10 cellular contexts compared by ENCODE assay signal in genomic region chr5:72517961-72518690, GRCh38. TPM values are rescaled to one million over a fixed set of nuclear protein-coding genes. Genes with fewer than 3 reads are reported as not detected.
A peak's percentile ranks its signal among the peaks of the same experiment; 100 is the strongest.
DNase-seq lines count a peak whose midpoint lies in the region; ATAC-seq and TF ChIP-seq lines count a peak whose summit lies in the region.
"Had no signal": no experiment of that assay in that cellular context is flagged by ENCODE, and none has a peak within 500 bp of the region (broad histone marks: within the 10 kb centered on the region; RNA-seq: fewer than 3 reads in every experiment).

No MANE protein-coding gene starts in this region.

- H3K9me3 ChIP-seq in BLaER1 = peaks cover 26% of the 10 kb centered on the region

- H3K36me3 ChIP-seq in BLaER1 = no peaks in the 10 kb centered on the region

- H3K4me2 ChIP-seq in BLaER1 = peak overlapping the region; percentile 53

- H3K9ac ChIP-seq in BLaER1 = no peak overlapping the region

- H3K27ac ChIP-seq in BLaER1 = peak overlapping the region; percentile 15; the same call in 1 of the 2 replicates

- H4K20me1 ChIP-seq in BLaER1 = no peaks in the 10 kb centered on the region

- DNase-seq in SIG-M5 (lab: John Stamatoyannopoulos, UW) = peak; percentile 55
- DNase-seq in foreskin melanocyte = peak; percentile 95
- DNase-seq in osteocyte (ENCODE audit: extremely low spot score, unreplicated experiment) = no peak
- DNase-seq in NCI-H226 = no peak
- no peak for DNase-seq in occipital lobe (lab: John Stamatoyannopoulos, UW)
- DNase-seq in cerebellar cortex (ENCODE audit: low spot score) = no peak
- DNase-seq: activated CD4-positive, alpha-beta T cell treated with anti-CD3 and anti-CD28 coated beads, Interleukin-2, amount 50 U/mL, for 1 hour; AML-193 had no signal

- peaks cover 8% of the 10 kb centered on the region for H3K9me3 Mint-ChIP-seq in osteocyte (ENCODE audit: unreplicated experiment)

- H3K4me3 Mint-ChIP-seq in osteocyte (ENCODE audit: unreplicated experiment) = no peak overlapping the region

- H3K27me3 Mint-ChIP-seq in osteocyte (ENCODE audit: unreplicated experiment) = no peaks in the 10 kb centered on the region

- peaks cover 12% of the 10 kb centered on the region for H3K36me3 Mint-ChIP-seq in osteocyte (ENCODE audit: unreplicated experiment)

- no peak for TF ChIP-seq CTCF in osteocyte (IDR thresholded peaks at IDR 0.05)

- H3K4me1 Mint-ChIP-seq in osteocyte (ENCODE audit: unreplicated experiment) = peaks cover 29% of the 10 kb centered on the region

- no peaks in the 10 kb centered on the region for H3K27me3 ChIP-seq in BLaER1

- ATAC-seq in HG02798 (IDR thresholded peaks at IDR 0.05; ENCODE audit: poor library complexity, unreplicated experiment) = no peak

- peaks cover 24% of the 10 kb centered on the region for H3K4me1 ChIP-seq in BLaER1

- 0 out of 2 replicates have a peak overlapping the region, but pooled peaks have one; percentile 26 for H3K4me3 ChIP-seq in BLaER1

- H3K27ac Mint-ChIP-seq in osteocyte (ENCODE audit: unreplicated experiment) = peak overlapping the region; percentile 58

RNA-seq across cellular contexts. Expression of gene ZNF366, which starts 10.9 kb away (rescaled TPM):
- total RNA-seq in osteocyte (not detected in 2 replicates), occipital lobe (0.94 TPM)

Comparison
In these comparisons a context has a peak if more than half of its experiments do, and no peak if none do; other contexts are left out.
1. DNase-seq: peak in SIG-M5 (single experiment) and foreskin melanocyte (single experiment); none in osteocyte (single experiment), NCI-H226 (single experiment), occipital lobe (single experiment) and cerebellar cortex (single experiment).